Comparison of ENCODE assay signal across 11 cellular contexts in the genomic region with DNA sequence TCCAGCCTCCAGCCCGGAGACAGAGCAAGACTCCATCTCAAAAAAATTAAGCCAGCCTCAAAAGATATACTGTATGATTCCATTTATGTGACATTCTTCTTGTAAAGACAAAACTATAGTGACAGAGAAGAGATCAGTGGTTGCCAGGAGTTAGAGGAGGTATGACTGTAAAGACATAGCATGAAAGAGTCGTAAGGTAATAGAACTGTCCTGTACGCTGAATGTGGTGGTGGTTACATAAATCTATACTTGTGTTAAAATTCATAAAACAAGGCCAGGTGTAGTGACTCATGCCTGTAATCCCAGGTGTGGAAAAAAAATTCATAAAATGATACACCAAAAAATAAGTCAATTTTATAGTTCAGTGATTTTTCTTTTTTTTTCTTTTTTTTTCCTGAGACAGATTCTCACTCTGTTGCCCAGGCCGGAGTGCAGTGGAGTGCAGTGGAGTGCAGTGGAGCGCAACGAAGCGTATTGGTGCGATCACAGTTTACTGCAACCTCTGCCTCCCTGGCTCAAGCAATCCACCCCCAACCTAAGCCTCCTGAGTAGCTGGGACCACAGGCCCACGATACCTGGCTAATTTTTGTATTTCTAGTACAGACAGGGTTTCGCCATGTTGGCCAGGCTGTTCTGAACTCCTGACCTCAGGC.
A peak's percentile ranks its signal among the peaks of the same experiment; 100 is the strongest.
DNase-seq lines count a peak whose midpoint lies in the region; ATAC-seq lines count a peak whose summit lies in the region.
"Had no signal": no experiment of that assay in that cellular context is flagged by ENCODE, and none has a peak within 500 bp of the region (broad histone marks: within the 10 kb centered on the region; RNA-seq: fewer than 3 reads in every experiment).

No MANE protein-coding gene starts in this region.

- DNase-seq in DMS79 (lab: John Stamatoyannopoulos, UW) (peak; percentile 73), HUDEP-2 (lab: John Stamatoyannopoulos, UW; ENCODE audit: unreplicated experiment in 76 of 76) (no peak), ureter (ENCODE audit: low spot score) (no peak), germinal center (ENCODE audit: low spot score) (no peak)
- DNase-seq in activated CD4-positive, alpha-beta T cell treated with anti-CD3 and anti-CD28 coated beads for 48 hours: no peak
- DNase-seq: activated gamma-delta T cell, NCI-H1092, Peyer's patch had no signal

- ATAC-seq in GM19438 (IDR thresholded peaks at IDR 0.05; ENCODE audit: low read depth, unreplicated experiment) (peak; percentile 92), HG02885 (IDR thresholded peaks at IDR 0.05; ENCODE audit: poor library complexity, unreplicated experiment) (peak; percentile 95), HG03571 (IDR thresholded peaks at IDR 0.05; ENCODE audit: unreplicated experiment) (peak; percentile 96)
